ENCODE assay signal across 25 cellular contexts in genomic region chr1:100969336-100969735, GRCh38. TPM values are rescaled to one million over a fixed set of nuclear protein-coding genes. Genes with fewer than 3 reads are reported as not detected.
DNase-seq lines count a peak whose midpoint lies in the region; ATAC-seq and TF ChIP-seq lines count a peak whose summit lies in the region.
"Had no signal": no experiment of that assay in that cellular context is flagged by ENCODE, and none has a peak within 500 bp of the region (broad histone marks: within the 10 kb centered on the region; RNA-seq: fewer than 3 reads in every experiment).

No MANE protein-coding gene starts in this region.

- no peak for TF ChIP-seq CTCF in CD4-positive, alpha-beta T cell (IDR thresholded peaks at IDR 0.05)
- no peak for TF ChIP-seq CTCF in left lung (IDR thresholded peaks at IDR 0.05)
- TF ChIP-seq CTCF in neural progenitor cell (IDR thresholded peaks at IDR 0.05) = no peak

- H3K27me3 ChIP-seq in CD4-positive, alpha-beta T cell (ENCODE audit: control insufficient read depth, insufficient read depth, low read length) = no peaks in the 10 kb centered on the region
- H3K27me3 ChIP-seq in SJCRH30 (no peaks in the 10 kb centered on the region), left lung (no peaks in the 10 kb centered on the region), neural progenitor cell (no peaks in the 10 kb centered on the region), neuronal stem cell (ENCODE audit: control insufficient read depth in 3 of 3, insufficient read depth in 3 of 3, low read depth in 1 of 3, low read length in 3 of 3) (no peaks in the 10 kb centered on the region)

- no peak overlapping the region for H3K23ac ChIP-seq in neuronal stem cell (ENCODE audit: low read depth, low read length, poor library complexity)

- H2BK120ac ChIP-seq in neuronal stem cell (ENCODE audit: low read depth, low read length) = no peak overlapping the region

- H4K8ac ChIP-seq in neuronal stem cell (ENCODE audit: low read depth, low read length) = no peak overlapping the region

- H3K4me1 ChIP-seq in SJCRH30 = peaks cover 40% of the 10 kb centered on the region
- peaks cover 6 to 9% of the 10 kb centered on the region in 2 donors for H3K4me1 ChIP-seq in left lung
- H3K4me1 ChIP-seq in neural progenitor cell = peaks cover 25% of the 10 kb centered on the region
- H3K4me1 ChIP-seq in neuronal stem cell (ENCODE audit: control insufficient read depth in 2 of 2, insufficient read depth in 1 of 2, low read depth in 1 of 2, low read length in 2 of 2) = no peaks in the 10 kb centered on the region

- H3K4me2 ChIP-seq in neural progenitor cell (no peak overlapping the region), neuronal stem cell (ENCODE audit: insufficient read depth, low read length, poor library complexity, severe bottlenecking) (no peak overlapping the region)

- H3K14ac ChIP-seq in neuronal stem cell (ENCODE audit: low read length) = no peak overlapping the region

- peaks cover 78% of the 10 kb centered on the region for H3K36me3 Mint-ChIP-seq in CD4-positive, alpha-beta T cell (ENCODE audit: low read depth)
- peaks cover 8% of the 10 kb centered on the region for H3K36me3 Mint-ChIP-seq in neural progenitor cell

- H3K4me3 Mint-ChIP-seq in CD4-positive, alpha-beta T cell = no peak overlapping the region
- H3K4me3 Mint-ChIP-seq in neural progenitor cell = no peak overlapping the region
- H3K4me3 Mint-ChIP-seq: CD4-positive, CD25-positive, alpha-beta regulatory T cell had no signal

- H3K79me1 ChIP-seq in neuronal stem cell (ENCODE audit: low read depth, low read length) = no peaks in the 10 kb centered on the region

- H3K4me3 ChIP-seq in SJCRH30 (no peak overlapping the region), left lung (no peak overlapping the region), neural progenitor cell (no peak overlapping the region), neuronal stem cell (ENCODE audit: low read length in 2 of 2) (no peak overlapping the region)
- H3K4me3 ChIP-seq: GM12878, SK-N-MC had no signal

- no peak overlapping the region for H3K27ac ChIP-seq in CD4-positive, alpha-beta T cell (ENCODE audit: low read depth, low read length)
- H3K27ac ChIP-seq in SJCRH30 (peak overlapping the region; percentile 69), left lung (peak overlapping the region in 1 of 2 donors; percentile 46), neural progenitor cell (no peak overlapping the region), neuronal stem cell (replicated peaks; ENCODE audit: low read length) (no peak overlapping the region)
- H3K27ac ChIP-seq: RWPE1, SK-N-MC had no signal

- no peaks in the 10 kb centered on the region for H4K20me1 ChIP-seq in neural progenitor cell (ENCODE audit: low read depth)

- no peak overlapping the region for H2AFZ ChIP-seq in neural progenitor cell (replicated peaks)
- no peak overlapping the region for H2AFZ ChIP-seq in neuronal stem cell (ENCODE audit: low read length)

- H3F3A ChIP-seq in neural progenitor cell (ENCODE audit: low read depth) = peaks cover 5% of the 10 kb centered on the region

- no CpG with 5 or more reads among the region's 2 CpGs for WGBS in neuronal stem cell (ENCODE audit: extremely low coverage in 2 of 2, insufficient read length in 2 of 2, insufficient replicate concordance in 1 of 2), 2 donors

- peaks cover 53% of the 10 kb centered on the region for H3K4me1 Mint-ChIP-seq in CD4-positive, alpha-beta T cell (ENCODE audit: low read depth)
- H3K4me1 Mint-ChIP-seq in neural progenitor cell = peaks cover 14% of the 10 kb centered on the region

- DNase-seq in CD4-positive, alpha-beta T cell = no peak
- DNase-seq in SJCRH30 (peak; percentile 62 to 91), left lung (no peak), neural progenitor cell (ENCODE audit: low spot score) (no peak), epidermal melanocyte (ENCODE audit: insufficient read length, low spot score) (no peak), neuronal stem cell (ENCODE audit: low spot score) (no peak)
- DNase-seq: 8988T; ACHN; CD4-positive, CD25-positive, alpha-beta regulatory T cell; COR-L47; HCEC 1CT; IMR-90; KG1; NCI-H1048; NCI-H1417; NCI-H1694; NCI-H2029 treated with DMSO at 0.1 percent for 48 hours; NCI-H2227 treated with DMSO at 0.1 percent for 48 hours; NCI-H526 treated with DMSO at 0.1 percent for 48 hours; SHP77 treated with DMSO at 0.1 percent for 48 hours had no signal

- POLR2A ChIA-PET in CD4-positive, alpha-beta T cell (lab: Charles Lee) = interaction anchor here (1.4 kb wide), 1 partner anchor 42 kb away, joined by 5 read pairs; no protein-coding TSS in a partner anchor

- intact Hi-C loops in CD4-positive, alpha-beta T cell (cut with DNase I, micrococcal nuclease) = loop anchor here in 1 of 2 experiments (5.0 kb wide), 2 partner anchors 37 to 43 kb away; no protein-coding TSS in a partner anchor
- intact Hi-C loops in left lung (cut with DNase I) = no loop called here

- H3K18ac ChIP-seq in neuronal stem cell (ENCODE audit: low read length) = no peak overlapping the region

- H3K9ac ChIP-seq in neural progenitor cell = no peak overlapping the region
- H3K9ac ChIP-seq in neuronal stem cell (ENCODE audit: low read depth, low read length, poor library complexity) = no peak overlapping the region

- H3K9me3 ChIP-seq in CD4-positive, alpha-beta T cell (ENCODE audit: control insufficient read depth, low read length) = no peaks in the 10 kb centered on the region
- no peaks in the 10 kb centered on the region for H3K9me3 ChIP-seq in SJCRH30 (replicated peaks)
- no peaks in the 10 kb centered on the region for H3K9me3 ChIP-seq in left lung
- H3K9me3 ChIP-seq in neural progenitor cell (ENCODE audit: low read depth) = no peaks in the 10 kb centered on the region
- H3K9me3 ChIP-seq in neuronal stem cell (replicated peaks in 1 of 2; ENCODE audit: control insufficient read depth in 2 of 2, insufficient read depth in 1 of 2, low read depth in 1 of 2, low read length in 2 of 2) = no peaks in the 10 kb centered on the region

- H3K9me3 Mint-ChIP-seq in CD4-positive, alpha-beta T cell = no peaks in the 10 kb centered on the region
- H3K9me3 Mint-ChIP-seq in neural progenitor cell = no peaks in the 10 kb centered on the region

- no peak overlapping the region for H2BK15ac ChIP-seq in neuronal stem cell (ENCODE audit: low read length)

- no peaks in the 10 kb centered on the region for H3K27me3 Mint-ChIP-seq in CD4-positive, alpha-beta T cell
- H3K27me3 Mint-ChIP-seq in neural progenitor cell (ENCODE audit: insufficient read depth, low read depth) = no peaks in the 10 kb centered on the region
- H3K27me3 Mint-ChIP-seq: CD4-positive, CD25-positive, alpha-beta regulatory T cell had no signal

- no peaks in the 10 kb centered on the region for H3K79me2 ChIP-seq in neural progenitor cell (ENCODE audit: low read depth)

- H2BK5ac ChIP-seq in neuronal stem cell (ENCODE audit: low read length) = no peak overlapping the region

- H3K27ac Mint-ChIP-seq in CD4-positive, alpha-beta T cell = peak overlapping the region; percentile 39
- H3K27ac Mint-ChIP-seq in neural progenitor cell = peak overlapping the region; percentile 54
- H3K27ac Mint-ChIP-seq: CD4-positive, CD25-positive, alpha-beta regulatory T cell had no signal

- H3K36me3 ChIP-seq in SJCRH30 (peaks cover 25% of the 10 kb centered on the region), left lung (peaks cover 0 to 38% of the 10 kb centered on the region in 2 donors), neural progenitor cell (peaks cover 7% of the 10 kb centered on the region), neuronal stem cell (replicated peaks in 1 of 2; ENCODE audit: control insufficient read depth in 2 of 2, insufficient read depth in 2 of 2, low read length in 2 of 2) (peaks cover 0 to 62% of the 10 kb centered on the region in 2 donors)

- CTCF ChIA-PET in CD4-positive, alpha-beta T cell (lab: Charles Lee) = interaction anchor here (1.1 kb wide), 1 partner anchor 31 kb away, joined by 6 read pairs; no protein-coding TSS in a partner anchor

- ATAC-seq in CD4-positive, alpha-beta T cell (ENCODE audit: poor library complexity) = no peak
- ATAC-seq in left lung (peak; percentile 41), GM21360 (IDR thresholded peaks at IDR 0.05; ENCODE audit: unreplicated experiment) (no peak)
- ATAC-seq: GM12878, Panc1 had no signal

- H2AK5ac ChIP-seq in neuronal stem cell (ENCODE audit: low read depth, low read length) = no peak overlapping the region

- no peak overlapping the region for H2BK12ac ChIP-seq in neuronal stem cell (ENCODE audit: low read length)

- no peak overlapping the region for H3K4ac ChIP-seq in neuronal stem cell (ENCODE audit: low read length)

- H4K91ac ChIP-seq in neuronal stem cell (ENCODE audit: low read depth, low read length, poor library complexity) = no peak overlapping the region

RNA-seq across cellular contexts. Expression of gene DPH5, which starts 56.2 kb away (rescaled TPM):
- total RNA-seq in CD4-positive, alpha-beta T cell = 10 to 100 TPM; 31.3 to 35.4 TPM
- 41.4 TPM in 2 replicates for total RNA-seq in SJCRH30 (2014; rRNA removed; shearing (Covaris generic))
- total RNA-seq in left lung (10 to 100 TPM; 26.9 to 27.1 TPM), neural progenitor cell (ENCODE audit: low replicate concordance) (63.3 and 99.4 TPM in 2 replicates)
- 78.9 TPM for polyA plus RNA-seq in neuronal stem cell (2013, experiment 1 of 2)
- 76.5 TPM for polyA plus RNA-seq in neuronal stem cell (2013, experiment 2 of 2)

Comparison
In these comparisons a context has a peak if more than half of its experiments do, and no peak if none do; other contexts are left out.
1. DNase-seq: peak in SJCRH30 (2 of 2); none in CD4-positive, alpha-beta T cell (0 of 10), left lung (0 of 2), neural progenitor cell (single experiment), epidermal melanocyte (single experiment) and neuronal stem cell (single experiment).